ENCODE assay signal across 23 cellular contexts in the genomic region with DNA sequence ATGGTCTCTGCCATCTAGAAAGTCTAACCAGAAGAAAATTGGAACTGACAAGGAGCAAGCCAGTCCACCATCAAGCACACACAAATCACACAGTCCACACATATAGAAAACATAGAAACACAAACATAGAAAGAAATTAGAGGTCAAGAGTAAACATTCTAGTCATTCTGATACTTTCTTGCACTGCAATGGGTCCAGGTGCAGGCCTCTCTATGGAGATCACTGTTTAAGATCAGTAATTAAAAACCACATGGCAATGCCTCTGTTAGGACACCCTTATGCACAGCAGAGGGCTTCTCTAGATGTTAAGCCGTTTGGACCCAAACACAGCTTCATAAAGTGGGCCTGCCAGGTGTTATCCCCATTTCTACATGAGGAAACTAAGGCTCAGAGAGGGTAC. TPM values are rescaled to one million over a fixed set of nuclear protein-coding genes. Genes with fewer than 3 reads are reported as not detected.
DNase-seq lines count a peak whose midpoint lies in the region; ATAC-seq, FAIRE-seq and TF ChIP-seq lines count a peak whose summit lies in the region.
"Had no signal": no experiment of that assay in that cellular context is flagged by ENCODE, and none has a peak within 500 bp of the region (broad histone marks: within the 10 kb centered on the region; RNA-seq: fewer than 3 reads in every experiment).

No MANE protein-coding gene starts in this region.

- no peaks in the 10 kb centered on the region for H3K79me2 ChIP-seq in H1 (ENCODE audit: control insufficient read depth in 1 of 2, insufficient read depth in 2 of 2, low read length in 2 of 2)

- H3K9me3 ChIP-seq in H1 (ENCODE audit: insufficient read depth in 2 of 2, low read depth in 1 of 2, low read length in 1 of 2), result no peaks in the 10 kb centered on the region; a peak in 1 of 4 replicates
- H3K9me3 ChIP-seq: Caco-2, SJSA1 had no signal

- no peak overlapping the region for H2BK15ac ChIP-seq in H1 (ENCODE audit: low read length)

- H3K56ac ChIP-seq in H1 (replicated peaks; ENCODE audit: insufficient read length, low read depth, low read length), result no peak overlapping the region

- no peaks in the 10 kb centered on the region for H3K23me2 ChIP-seq in H1 (ENCODE audit: low read depth, low read length)

- H3K4ac ChIP-seq in H1 (replicated peaks; ENCODE audit: insufficient read length, low read depth, low read length), result no peak overlapping the region

- no peak overlapping the region for H2BK5ac ChIP-seq in H1 (ENCODE audit: low read depth, low read length)

- H3K9ac ChIP-seq in H1 (replicated peaks in 1 of 4; ENCODE audit: extremely low read depth in 1 of 4, low read depth in 3 of 4, low read length in 3 of 4), result no peak overlapping the region

- TF ChIP-seq CTCF in GM10248 (IDR thresholded peaks at IDR 0.05; ENCODE audit: control extremely low read depth, extremely low read depth, low read depth, missing control alignments) (no peak), GM13977 (IDR thresholded peaks at IDR 0.05; ENCODE audit: extremely low read depth, insufficient read depth, missing control alignments) (no peak), H1 (IDR thresholded peaks at IDR 0.05; ENCODE audit: control extremely low read depth in 1 of 3, insufficient read depth in 1 of 3, low read depth in 1 of 3, low read length in 3 of 3) (no peak)

- DNase-seq in GM10248 (ENCODE audit: extremely low spot score) (peak; percentile 28), GM13977 (ENCODE audit: low spot score) (peak; percentile 34), H1 (ENCODE audit: low read depth in 1 of 2, low spot score in 2 of 2) (no peak), NCI-H1092 treated with DMSO at 0.1 percent for 48 hours (lab: John Stamatoyannopoulos, UW) (no peak), A172 (ENCODE audit: low spot score) (no peak), NCI-H2227 treated with DMSO at 0.1 percent for 48 hours (lab: John Stamatoyannopoulos, UW) (no peak)
- DNase-seq: C1 segment of cervical spinal cord; Caco-2; CD8-positive, alpha-beta T cell; DMS79 treated with DMSO at 0.1 percent for 48 hours; GF-D8; GOT3; HCEC 1CT; Karpas-422; NCI-H1105; NCI-H1436 treated with DMSO at 0.1 percent for 48 hours; NCI-H2029; NCI-H446 treated with DMSO at 0.1 percent for 48 hours; NCI-H526; Right ventricle myocardium superior; RPMI8226 had no signal

- no peaks in the 10 kb centered on the region for H3K79me1 ChIP-seq in H1 (ENCODE audit: low read depth, low read length)

- H2AK5ac ChIP-seq in H1 (ENCODE audit: low read depth, low read length), result no peak overlapping the region

- 83% methylated on average over 1 of the region's 1 CpG; no CpG with 5 or more reads in 1 of the 2 experiments for WGBS in H1 (ENCODE audit: extremely low coverage in 1 of 2, insufficient coverage in 1 of 2, insufficient read length in 1 of 2, insufficient replicate concordance in 2 of 2, low coverage in 1 of 2, low lambda C conversion rate in 2 of 2, missing lambda C conversion rate in 1 of 2), 2 experiments

- no peaks in the 10 kb centered on the region for H4K20me1 ChIP-seq in H1 (replicated peaks in 1 of 2; ENCODE audit: control insufficient read depth in 1 of 2, insufficient read depth in 2 of 2, low read length in 2 of 2)

- H3K4me1 ChIP-seq in H1 (replicated peaks in 1 of 4; ENCODE audit: control insufficient read depth in 3 of 4, insufficient read depth in 4 of 4, low read length in 3 of 4), result peaks cover 0 to 6% (median 2%) of the 10 kb centered on the region in 4 experiments; a peak in 3 of 7 replicates

- H2BK12ac ChIP-seq in H1 (ENCODE audit: low read depth, low read length), result no peak overlapping the region

- TF ChIP-seq EP300 in H1 (IDR thresholded peaks at IDR 0.05; ENCODE audit: borderline replicate concordance in 1 of 2, low read depth in 2 of 2, low read length in 2 of 2), result no peak

- no peak overlapping the region for H2BK120ac ChIP-seq in H1 (replicated peaks; ENCODE audit: low read depth, low read length)

- no peak overlapping the region for H2AFZ ChIP-seq in H1 (ENCODE audit: low read length)

- H3K27ac ChIP-seq in H1 (ENCODE audit: low read depth, low read length), result no peak overlapping the region
- H3K27ac ChIP-seq: SJSA1 had no signal

- no peak overlapping the region for H3K4me2 ChIP-seq in H1 (ENCODE audit: insufficient read depth in 1 of 2, low read depth in 2 of 2, low read length in 2 of 2)

- H3K4me3 ChIP-seq in H1 (ENCODE audit: extremely low read depth in 1 of 4, insufficient read depth in 2 of 4, low read depth in 3 of 4, low read length in 4 of 4), result no peak overlapping the region
- H3K4me3 ChIP-seq: SJSA1 had no signal

- H3K27me3 ChIP-seq in H1 (replicated peaks in 1 of 4; ENCODE audit: control insufficient read depth in 3 of 4, extremely low read depth in 1 of 4, insufficient read depth in 3 of 4, low read length in 3 of 4), result no peaks in the 10 kb centered on the region
- H3K27me3 ChIP-seq: SJSA1 had no signal

- no peak overlapping the region for H4K8ac ChIP-seq in H1 (ENCODE audit: extremely low read depth, insufficient read depth, low read length)

- POLR2A ChIA-PET in GM10248 (lab: Yijun Ruan, JAX) (no interaction called here), H1 (lab: Charles Lee; ENCODE audit: partially characterized antibody) (interaction anchor here (1.8 kb wide), 1 partner anchor 11 kb away, joined by 4 read pairs; no protein-coding TSS in a partner anchor)

- no peak overlapping the region for H4K91ac ChIP-seq in H1 (replicated peaks; ENCODE audit: insufficient read length, low read length)

- no peak for FAIRE-seq in H1 (lab: Jason Lieb, UNC)

- H3K36me3 ChIP-seq in H1 (ENCODE audit: control insufficient read depth in 2 of 4, insufficient read depth in 4 of 4, low read length in 3 of 4), result no peaks in the 10 kb centered on the region
- H3K36me3 ChIP-seq: SJSA1 had no signal

- peak; percentile 51 for ATAC-seq in HG02973 (IDR thresholded peaks at IDR 0.05; ENCODE audit: unreplicated experiment)
- ATAC-seq: CD8-positive, alpha-beta T cell had no signal

- no peak for TF ChIP-seq POLR2A in H1 (IDR thresholded peaks at IDR 0.05; ENCODE audit: control extremely low read depth in 1 of 2, low read depth in 2 of 2, low read length in 2 of 2)

- in situ Hi-C loops in GM13977 (cut with MboI; ENCODE audit: low pct_unique_long_range_greater_than_20kb, low sequenced_read_pairs, unreplicated experiment), result no loop called here

- 0 out of 2 replicates have a peak overlapping the region, but pooled peaks have one; percentile 36 for H2BK20ac ChIP-seq in H1 (ENCODE audit: low read length)

- H3K18ac ChIP-seq in H1 (ENCODE audit: extremely low read depth, low read length), result no peak overlapping the region

- CTCF ChIA-PET in GM10248 (lab: Yijun Ruan, JAX) (no interaction called here), H1 (lab: Charles Lee; ENCODE audit: partially characterized antibody) (no interaction called here)

- H3K23ac ChIP-seq in H1 (ENCODE audit: insufficient read length), result no peak overlapping the region

- H3K14ac ChIP-seq in H1 (ENCODE audit: insufficient read length), result no peak overlapping the region

- no peak for TF ChIP-seq RAD21 in H1 (IDR thresholded peaks at IDR 0.05 in 1 of 2, conservative IDR thresholded peaks at IDR 0.05 in 1 of 2; ENCODE audit: low read depth in 2 of 2, low read length in 2 of 2)

- no peak overlapping the region for H4K5ac ChIP-seq in H1 (ENCODE audit: insufficient read length, low read depth, low read length)

TF ChIP-seq in H1, 55 proteins besides CTCF, POLR2A, EP300 and RAD21 (continues in another document):
- TF ChIP-seq POLR2AphosphoS5 (IDR thresholded peaks at IDR 0.05; ENCODE audit: low read depth, low read length) (no peak), RFX5 (IDR thresholded peaks at IDR 0.05; ENCODE audit: borderline replicate concordance, low read depth, low read length) (no peak), SRF (IDR thresholded peaks at IDR 0.05; ENCODE audit: low read depth, low read length) (no peak), HDAC2 (IDR thresholded peaks at IDR 0.05; ENCODE audit: borderline replicate concordance in 1 of 2, low read depth in 2 of 2, low read length in 2 of 2) (no peak), NRF1 (IDR thresholded peaks at IDR 0.05; ENCODE audit: low read depth, low read length) (no peak), BCL11A (IDR thresholded peaks at IDR 0.05; ENCODE audit: low read depth in 2 of 2, low read length in 2 of 2) (no peak), TCF12 (IDR thresholded peaks at IDR 0.05; ENCODE audit: low read depth, low read length) (no peak), SAP30 (IDR thresholded peaks at IDR 0.05; ENCODE audit: insufficient read depth, insufficient replicate concordance, low read length) (no peak), GABPA (IDR thresholded peaks at IDR 0.05; ENCODE audit: borderline replicate concordance, insufficient read depth, low read length) (no peak), HDAC6 (IDR thresholded peaks at IDR 0.05; ENCODE audit: low read depth, low read length) (no peak), KDM1A (IDR thresholded peaks at IDR 0.05; ENCODE audit: borderline replicate concordance, low read length) (no peak), CHD2 (IDR thresholded peaks at IDR 0.05; ENCODE audit: low read length) (no peak), CBX8 (IDR thresholded peaks at IDR 0.05; ENCODE audit: borderline replicate concordance, low read depth, low read length) (no peak), EGR1 (IDR thresholded peaks at IDR 0.05; ENCODE audit: borderline replicate concordance, low read depth, low read length) (no peak), JUN (IDR thresholded peaks at IDR 0.05; ENCODE audit: low read depth, low read length) (no peak)

RNA-seq across cellular contexts. Expression of gene SLC22A23, which starts 42.8 kb away (rescaled TPM):
- total RNA-seq in H1 (2021; fragmentation: NEBNext Ultra II Directional; extraction: Animal tissue kit (Norgen Biotek cat#: 25700)), result 37.1 and 38.4 TPM in 2 replicates
- 9.9 and 15.8 TPM in 2 replicates for polyA plus RNA-seq in H1 (2011; rRNA removed)
- 10.2 TPM for polyA plus RNA-seq in H1 (2011; cell fraction: cytosol; rRNA removed)
- polyA plus RNA-seq in H1 (2011; cell fraction: nucleus; rRNA removed), result 28.3 TPM
- 15.4 to 22.2 TPM (median 19.8 TPM) in 4 replicates for polyA plus RNA-seq in H1 (2012, experiment 1 of 2)
- 11.3 TPM for polyA plus RNA-seq in H1 (2012, experiment 2 of 2)
- 26.5 TPM for polyA plus RNA-seq in H1 (2013, experiment 1 of 2)
- 28.3 TPM for polyA plus RNA-seq in H1 (2013, experiment 2 of 2)
- 19.6 and 26.4 TPM in 2 replicates for polyA minus RNA-seq in H1 (2011; rRNA and poly(A)+ RNA removed)
- 18.3 TPM for polyA minus RNA-seq in H1 (2011; cell fraction: cytosol; rRNA and poly(A)+ RNA removed)
- 33.0 TPM for polyA minus RNA-seq in H1 (2011; cell fraction: nucleus; rRNA and poly(A)+ RNA removed)
- 6.5 and 8.2 TPM in 2 replicates for total RNA-seq in A172 (2014; rRNA removed; shearing (Covaris generic))

Comparison
In these comparisons a context has a peak if more than half of its experiments do, and no peak if none do; other contexts are left out.
1. DNase-seq: peak in GM10248 (single experiment) and GM13977 (single experiment); none in H1 (0 of 2), NCI-H1092 treated with DMSO at 0.1 percent for 48 hours (single experiment), A172 (single experiment) and NCI-H2227 treated with DMSO at 0.1 percent for 48 hours (single experiment).